ENCODE assay signal across 1 cellular context in genomic region chr16:85916141-85916890, GRCh38.
TF ChIP-seq lines count a peak whose summit lies in the region.

No MANE protein-coding gene starts in this region.

TF ChIP-seq in K562, 482 proteins besides CTCF, POLR2A, EP300 and RAD21 (continued from another document):
- peak; percentile 91 for TF ChIP-seq NR2C1 (IDR thresholded peaks at IDR 0.05)
- peak; percentile 92 for TF ChIP-seq NR2C1 (tag; IDR thresholded peaks at IDR 0.05)
- no peak for TF ChIP-seq RHOXF2B (CRISPR knock-in tag; conservative IDR thresholded peaks at IDR 0.05)
